Comparison of ENCODE assay signal across 26 cellular contexts in genomic region chrX:150012647-150013046, GRCh38.
"Had no signal": no experiment of that assay in that cellular context is flagged by ENCODE, and none has a peak within 500 bp of the region (broad histone marks: within the 10 kb centered on the region; RNA-seq: fewer than 3 reads in every experiment).

No MANE protein-coding gene starts in this region.

- DNase-seq: activated B cell treated with CpG ODN at 0.5 μM for 24 hours; activated CD4-positive, alpha-beta T cell treated with anti-CD3 and anti-CD28 coated beads for 36 hours; activated CD4-positive, alpha-beta T cell treated with anti-CD3 and anti-CD28 coated beads, Interleukin-2, amount 50 U/mL, for 4 hours; activated CD8-positive, alpha-beta memory T cell treated with anti-CD3 and anti-CD28 coated beads for 24 hours; activated CD8-positive, alpha-beta memory T cell treated with anti-CD3 and anti-CD28 coated beads, Interleukin-2, amount 50 U/mL, for 48 hours; activated naive CD4-positive, alpha-beta T cell treated with Interleukin-2 at 50 U/mL for 16 hours; activated naive CD8-positive, alpha-beta T cell treated with anti-CD3 and anti-CD28 coated beads for 36 hours; activated T-cell treated with anti-CD3 and anti-CD28 coated beads, Interleukin-2, amount 50 U/mL, for 4 hours; amniotic stem cell; dermis blood vessel endothelial cell; effector memory CD4-positive, alpha-beta T cell; foreskin fibroblast; kidney; naive thymus-derived CD4-positive, alpha-beta T cell; retina; stimulated activated CD4-positive, alpha-beta T cell treated with anti-CD3 and anti-CD28 coated beads, Interleukin-4, amount 100 ng/mL, for 24 hours; stimulated activated naive CD4-positive, alpha-beta T cell treated with Interleukin-2 at 50 U/mL for 16 hours; SW 1271; T-helper 17 cell; upper lobe of left lung had no signal

- H2AFZ ChIP-seq: neural progenitor cell had no signal

- ATAC-seq: activated CD4-positive, alpha-beta T cell treated with anti-CD3 and anti-CD28 coated beads for 36 hours; activated T-cell treated with anti-CD3 and anti-CD28 coated beads, Interleukin-2, amount 50 U/mL, for 4 hours; esophagus mucosa; naive thymus-derived CD4-positive, alpha-beta T cell; T-helper 17 cell had no signal

- FAIRE-seq: kidney had no signal

- H3K9ac ChIP-seq: neural progenitor cell had no signal

- H3K27me3 ChIP-seq: cardiac muscle cell, neural progenitor cell, upper lobe of left lung had no signal

- H3K4me1 Mint-ChIP-seq: activated B cell treated with CpG ODN at 0.5 μM for 24 hours; activated CD4-positive, alpha-beta T cell treated with anti-CD3 and anti-CD28 coated beads for 36 hours; activated naive CD8-positive, alpha-beta T cell treated with anti-CD3 and anti-CD28 coated beads for 36 hours; neural progenitor cell; T-helper 17 cell had no signal

- H3K27ac ChIP-seq: cardiac muscle cell, neural progenitor cell, thoracic aorta, upper lobe of left lung had no signal

- H3K4me3 Mint-ChIP-seq: activated B cell treated with CpG ODN at 0.5 μM for 24 hours; activated CD4-positive, alpha-beta T cell treated with anti-CD3 and anti-CD28 coated beads for 36 hours; activated naive CD8-positive, alpha-beta T cell treated with anti-CD3 and anti-CD28 coated beads for 36 hours; activated T-cell treated with anti-CD3 and anti-CD28 coated beads, Interleukin-2, amount 50 U/mL, for 4 hours; naive thymus-derived CD4-positive, alpha-beta T cell; neural progenitor cell; T-helper 17 cell had no signal

- H3K4me2 ChIP-seq: neural progenitor cell had no signal

- H3K9me3 ChIP-seq: thoracic aorta, upper lobe of left lung had no signal

- H3K36me3 Mint-ChIP-seq: activated naive CD8-positive, alpha-beta T cell treated with anti-CD3 and anti-CD28 coated beads for 36 hours; naive thymus-derived CD4-positive, alpha-beta T cell; neural progenitor cell had no signal

- H3K4me1 ChIP-seq: neural progenitor cell, upper lobe of left lung had no signal

- H3K27me3 Mint-ChIP-seq: activated B cell treated with CpG ODN at 0.5 μM for 24 hours; activated CD4-positive, alpha-beta T cell treated with anti-CD3 and anti-CD28 coated beads for 36 hours; activated naive CD8-positive, alpha-beta T cell treated with anti-CD3 and anti-CD28 coated beads for 36 hours; naive thymus-derived CD4-positive, alpha-beta T cell; T-helper 17 cell had no signal

- H3K27ac Mint-ChIP-seq: activated B cell treated with CpG ODN at 0.5 μM for 24 hours; activated CD4-positive, alpha-beta T cell treated with anti-CD3 and anti-CD28 coated beads for 36 hours; activated naive CD8-positive, alpha-beta T cell treated with anti-CD3 and anti-CD28 coated beads for 36 hours; activated T-helper 2 cell treated with anti-CD3 and anti-CD28 coated beads, Interferon-gamma antibody, Interleukin-2, Interleukin-4, amounts not matched to agents 10 μg/mL and 5 μg/mL and 100 μg/mL, durations not matched to agents 14 hours and 24 hours and 36 hours; naive thymus-derived CD4-positive, alpha-beta T cell; neural progenitor cell; T-helper 17 cell had no signal

- H3K9me3 Mint-ChIP-seq: activated B cell treated with CpG ODN at 0.5 μM for 24 hours; activated naive CD8-positive, alpha-beta T cell treated with anti-CD3 and anti-CD28 coated beads for 36 hours; activated T-cell treated with anti-CD3 and anti-CD28 coated beads, Interleukin-2, amount 50 U/mL, for 4 hours; activated T-helper 2 cell treated with anti-CD3 and anti-CD28 coated beads, Interferon-gamma antibody, Interleukin-2, Interleukin-4, amounts not matched to agents 10 μg/mL and 5 μg/mL and 100 μg/mL, durations not matched to agents 14 hours and 24 hours and 36 hours; naive thymus-derived CD4-positive, alpha-beta T cell; neural progenitor cell had no signal

- H3K36me3 ChIP-seq: cardiac muscle cell, neural progenitor cell, thoracic aorta, upper lobe of left lung had no signal

- H3K4me3 ChIP-seq: cardiac muscle cell, lung, neural progenitor cell, thoracic aorta, upper lobe of left lung had no signal
